8 cellular contexts compared by ENCODE assay signal in the genomic region with DNA sequence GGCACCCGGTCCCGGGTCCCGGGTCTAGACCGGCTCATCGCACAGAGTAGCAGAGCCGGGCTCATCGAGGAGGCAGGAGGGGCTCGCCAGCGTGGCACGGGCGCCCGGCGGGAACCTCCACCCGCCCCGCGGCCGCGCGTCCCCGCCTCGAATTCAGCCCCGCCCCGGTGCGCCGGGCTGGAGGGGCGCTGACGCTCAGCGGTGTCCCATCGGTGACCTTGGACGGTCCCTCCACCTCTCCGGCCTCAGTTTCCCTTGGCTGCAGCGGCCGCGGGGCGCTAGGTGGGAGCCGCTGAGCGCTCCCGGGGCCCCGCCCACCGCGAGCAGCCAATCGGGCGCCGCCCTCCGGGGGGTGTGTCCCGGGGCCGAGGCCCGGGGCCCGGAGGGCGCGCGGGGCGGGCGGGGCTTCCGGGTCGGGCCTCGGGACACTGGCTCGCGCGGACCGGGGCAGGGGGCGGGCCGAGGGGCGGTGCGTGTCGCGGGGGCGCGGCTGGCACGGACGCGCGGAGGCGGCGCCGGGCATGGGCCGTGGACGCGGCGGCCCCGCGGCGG. TPM values are rescaled to one million over a fixed set of nuclear protein-coding genes. Genes with fewer than 3 reads are reported as not detected.
DNase-seq lines count a peak whose midpoint lies in the region; ATAC-seq and TF ChIP-seq lines count a peak whose summit lies in the region.

A gene (plus strand): TSS at position 529 of the 552 bp plus-strand sequence. CDS start 47,858 bp downstream, outside the sequence.

- H3K4me3 ChIP-seq in CD4-positive, CD25-positive, alpha-beta regulatory T cell (ENCODE audit: low read depth, low read length): peak within 1 kb of the TSS; percentile 51
- peak within 1 kb of the TSS; percentile 64 for H3K4me3 ChIP-seq in RWPE2 (ENCODE audit: severe bottlenecking)

- ATAC-seq in CD4-positive, CD25-positive, alpha-beta regulatory T cell (ENCODE audit: low read depth in 2 of 2): peak; percentile 79 to 81
- peak; percentile 55 for ATAC-seq in GM19438 (IDR thresholded peaks at IDR 0.05; ENCODE audit: low read depth, unreplicated experiment)
- ATAC-seq in HG03571 (IDR thresholded peaks at IDR 0.05; ENCODE audit: unreplicated experiment): peak; percentile 66
- ATAC-seq in RWPE2 (ENCODE audit: low read depth): peak; percentile 66
- ATAC-seq in stimulated activated naive CD8-positive, alpha-beta T cell treated with anti-CD3 and anti-CD28 coated beads, Interleukin-15, Interleukin-2, amounts not matched to agents 100 U/mL and 50 U/mL, for 24 hours: peak; percentile 84

- peak within 1 kb of the TSS; percentile 87 to 89 (median 88) for H3K4me3 Mint-ChIP-seq in CD4-positive, CD25-positive, alpha-beta regulatory T cell
- peak within 1 kb of the TSS; percentile 80 to 90 (median 86) for H3K4me3 Mint-ChIP-seq in nephron

- H3K9me3 Mint-ChIP-seq in CD4-positive, CD25-positive, alpha-beta regulatory T cell: peaks cover 0 to 2% (median 0%) of the 10 kb centered on the region in 7 donors
- H3K9me3 Mint-ChIP-seq in nephron: no peaks in the 10 kb centered on the region

- H3K27me3 ChIP-seq in CD4-positive, CD25-positive, alpha-beta regulatory T cell (ENCODE audit: control insufficient read depth, insufficient read depth, low read length): no peaks in the 10 kb centered on the region
- no peaks in the 10 kb centered on the region for H3K27me3 ChIP-seq in RWPE2 (ENCODE audit: insufficient read depth, poor library complexity, severe bottlenecking)

- H3K36me3 Mint-ChIP-seq in CD4-positive, CD25-positive, alpha-beta regulatory T cell: no peaks in the 10 kb centered on the region
- H3K36me3 Mint-ChIP-seq in nephron (ENCODE audit: low read depth): peaks cover 4% of the 10 kb centered on the region

- H3K27me3 Mint-ChIP-seq in CD4-positive, CD25-positive, alpha-beta regulatory T cell: no peaks in the 10 kb centered on the region
- H3K27me3 Mint-ChIP-seq in nephron (ENCODE audit: low read depth): peaks cover 53% of the 10 kb centered on the region

- peak within 1 kb of the TSS; percentile 75 to 90 (median 90) for H3K27ac Mint-ChIP-seq in CD4-positive, CD25-positive, alpha-beta regulatory T cell
- H3K27ac Mint-ChIP-seq in nephron: peak within 1 kb of the TSS in 1 of 3 experiments; percentile 9

- TF ChIP-seq CTCF in RWPE2 (IDR thresholded peaks at IDR 0.05; ENCODE audit: poor library complexity, severe bottlenecking) (no peak), nephron (IDR thresholded peaks at IDR 0.05; ENCODE audit: unreplicated experiment in 3 of 3) (no peak)

- peaks cover 0 to 27% (median 10%) of the 10 kb centered on the region in 4 donors for H3K4me1 Mint-ChIP-seq in CD4-positive, CD25-positive, alpha-beta regulatory T cell
- peaks cover 8% of the 10 kb centered on the region for H3K4me1 Mint-ChIP-seq in nephron

- peak; percentile 79 to 86 (median 82) for DNase-seq in CD4-positive, CD25-positive, alpha-beta regulatory T cell
- DNase-seq in RWPE2 (ENCODE audit: low spot score) (no peak), fibroblast of the conjunctiva (ENCODE audit: low read depth) (peak; percentile 44)
- DNase-seq in activated effector memory CD4-positive, alpha-beta T cell treated with anti-CD3 and anti-CD28 coated beads, Interleukin-2, amount 50 U/mL, for 16 hours: peak; percentile 96
- DNase-seq in stimulated activated naive CD8-positive, alpha-beta T cell treated with anti-CD3 and anti-CD28 coated beads, Interleukin-15, Interleukin-2, amounts not matched to agents 100 U/mL and 50 U/mL, for 24 hours: peak; percentile 91

- H3K36me3 ChIP-seq in CD4-positive, CD25-positive, alpha-beta regulatory T cell (ENCODE audit: control insufficient read depth, insufficient read depth, low read length): no peaks in the 10 kb centered on the region
- peaks cover 15% of the 10 kb centered on the region; the same call in 1 of the 2 replicates for H3K36me3 ChIP-seq in RWPE2 (ENCODE audit: low read depth)

- H3K4me1 ChIP-seq in CD4-positive, CD25-positive, alpha-beta regulatory T cell (ENCODE audit: control insufficient read depth, insufficient read depth, low read length, poor library complexity, severe bottlenecking): peaks cover 20% of the 10 kb centered on the region
- peaks cover 7% of the 10 kb centered on the region for H3K4me1 ChIP-seq in RWPE2 (ENCODE audit: insufficient read depth, poor library complexity, severe bottlenecking)

- no peaks in the 10 kb centered on the region for H3K9me3 ChIP-seq in CD4-positive, CD25-positive, alpha-beta regulatory T cell (ENCODE audit: control insufficient read depth in 2 of 2, low read length in 2 of 2)
- H3K9me3 ChIP-seq in RWPE2 (ENCODE audit: severe bottlenecking): no peaks in the 10 kb centered on the region

- peak within 1 kb of the TSS; percentile 67 for H3K27ac ChIP-seq in CD4-positive, CD25-positive, alpha-beta regulatory T cell (ENCODE audit: insufficient read depth, low read length, poor library complexity, severe bottlenecking)
- no peak within 1 kb of the TSS for H3K27ac ChIP-seq in RWPE2 (ENCODE audit: poor library complexity, severe bottlenecking)

RNA-seq across cellular contexts. Expression of the gene that starts here (rescaled TPM):
- 10.3 TPM for total RNA-seq in CD4-positive, CD25-positive, alpha-beta regulatory T cell
- polyA plus RNA-seq in CD4-positive, CD25-positive, alpha-beta regulatory T cell: 1 to 10 TPM in 3 of 4 donors, under 1 TPM in 1; 0.67 to 4.2 (median 3.2) TPM
